1 cellular context compared by ENCODE assay signal in the genomic region with DNA sequence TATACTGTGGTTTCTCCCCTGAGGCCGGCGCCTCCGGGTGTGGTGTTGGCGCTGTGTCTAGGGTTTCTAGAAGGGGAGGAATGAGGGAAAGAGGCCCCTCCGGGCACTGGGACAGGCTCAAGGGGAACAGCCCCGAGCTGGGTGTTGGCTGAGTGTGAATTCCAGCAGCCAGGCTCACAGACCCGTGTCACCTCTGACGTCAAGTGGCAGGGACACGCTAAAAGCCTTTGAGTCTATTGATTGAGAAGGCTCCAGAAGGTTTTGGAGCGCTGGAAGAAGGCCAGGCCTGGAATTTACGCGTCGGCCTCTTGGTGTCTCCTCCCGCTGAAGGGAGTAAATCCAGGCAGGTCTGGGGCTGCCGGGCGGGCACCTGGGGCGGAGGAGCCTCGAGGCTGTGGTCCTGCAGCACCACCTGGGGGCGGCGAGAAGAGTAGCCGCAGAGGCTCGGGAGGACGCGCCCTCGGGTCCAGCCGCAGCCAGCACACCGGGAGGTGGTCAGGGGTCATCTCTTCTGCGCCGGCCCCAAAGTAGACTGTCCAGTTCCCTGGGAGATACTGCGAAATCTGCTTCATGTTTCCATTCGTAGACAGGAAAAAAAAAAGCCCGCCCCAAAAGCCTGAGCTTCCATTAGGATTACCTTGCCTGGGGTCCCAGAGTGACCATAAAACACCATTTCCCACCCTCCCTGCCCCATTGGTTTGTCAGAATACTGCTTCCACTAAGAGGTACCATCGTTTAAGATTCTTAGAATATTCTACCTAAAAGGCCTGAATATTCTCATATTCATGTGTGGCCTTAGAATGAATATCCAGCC.
A peak's percentile ranks its signal among the peaks of the same experiment; 100 is the strongest.
TF ChIP-seq lines count a peak whose summit lies in the region.

No MANE protein-coding gene starts in this region.

TF ChIP-seq in HepG2, 621 proteins besides CTCF, POLR2A, EP300 and RAD21 (continued from another document and continues in another):
- no peak for TF ChIP-seq ZBTB10 (CRISPR knock-in tag; IDR thresholded peaks at IDR 0.05; ENCODE audit: borderline replicate concordance)
- TF ChIP-seq, protein P1, sequence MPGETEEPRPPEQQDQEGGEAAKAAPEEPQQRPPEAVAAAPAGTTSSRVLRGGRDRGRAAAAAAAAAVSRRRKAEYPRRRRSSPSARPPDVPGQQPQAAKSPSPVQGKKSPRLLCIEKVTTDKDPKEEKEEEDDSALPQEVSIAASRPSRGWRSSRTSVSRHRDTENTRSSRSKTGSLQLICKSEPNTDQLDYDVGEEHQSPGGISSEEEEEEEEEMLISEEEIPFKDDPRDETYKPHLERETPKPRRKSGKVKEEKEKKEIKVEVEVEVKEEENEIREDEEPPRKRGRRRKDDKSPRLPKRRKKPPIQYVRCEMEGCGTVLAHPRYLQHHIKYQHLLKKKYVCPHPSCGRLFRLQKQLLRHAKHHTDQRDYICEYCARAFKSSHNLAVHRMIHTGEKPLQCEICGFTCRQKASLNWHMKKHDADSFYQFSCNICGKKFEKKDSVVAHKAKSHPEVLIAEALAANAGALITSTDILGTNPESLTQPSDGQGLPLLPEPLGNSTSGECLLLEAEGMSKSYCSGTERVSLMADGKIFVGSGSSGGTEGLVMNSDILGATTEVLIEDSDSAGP (CRISPR knock-in tag; IDR thresholded peaks at IDR 0.05; ENCODE audit: borderline replicate concordance) = peak; percentile 20; the same call in 1 of the 2 replicates
- TF ChIP-seq ZNF547 (CRISPR knock-in tag; IDR thresholded peaks at IDR 0.05) = peak; percentile 63; the same call in 1 of the 2 replicates
- TF ChIP-seq BORCS8-MEF2B (CRISPR knock-in tag; IDR thresholded peaks at IDR 0.05) = peak; percentile 73; the same call in 1 of the 2 replicates
- TF ChIP-seq SRSF9 (IDR thresholded peaks at IDR 0.05; ENCODE audit: borderline replicate concordance, insufficient read depth, low read depth, low read length, poor library complexity, severe bottlenecking) = no peak
- peak; percentile 35; the same call in 1 of the 2 replicates for TF ChIP-seq YEATS2 (CRISPR knock-in tag; IDR thresholded peaks at IDR 0.05; ENCODE audit: borderline replicate concordance)
- TF ChIP-seq ZBTB38 (CRISPR knock-in tag; IDR thresholded peaks at IDR 0.05) = 0 out of 2 replicates have a peak, but pooled peaks have one; percentile 19
- TF ChIP-seq ZBTB40 (IDR thresholded peaks at IDR 0.05) = no peak
- 0 out of 2 replicates have a peak, but pooled peaks have one; percentile 38 for TF ChIP-seq ZBTB40 (CRISPR knock-in tag; IDR thresholded peaks at IDR 0.05)
- peak; percentile 37; the same call in 1 of the 2 replicates for TF ChIP-seq KMT2A (CRISPR knock-in tag; IDR thresholded peaks at IDR 0.05)
- TF ChIP-seq, protein P2, sequence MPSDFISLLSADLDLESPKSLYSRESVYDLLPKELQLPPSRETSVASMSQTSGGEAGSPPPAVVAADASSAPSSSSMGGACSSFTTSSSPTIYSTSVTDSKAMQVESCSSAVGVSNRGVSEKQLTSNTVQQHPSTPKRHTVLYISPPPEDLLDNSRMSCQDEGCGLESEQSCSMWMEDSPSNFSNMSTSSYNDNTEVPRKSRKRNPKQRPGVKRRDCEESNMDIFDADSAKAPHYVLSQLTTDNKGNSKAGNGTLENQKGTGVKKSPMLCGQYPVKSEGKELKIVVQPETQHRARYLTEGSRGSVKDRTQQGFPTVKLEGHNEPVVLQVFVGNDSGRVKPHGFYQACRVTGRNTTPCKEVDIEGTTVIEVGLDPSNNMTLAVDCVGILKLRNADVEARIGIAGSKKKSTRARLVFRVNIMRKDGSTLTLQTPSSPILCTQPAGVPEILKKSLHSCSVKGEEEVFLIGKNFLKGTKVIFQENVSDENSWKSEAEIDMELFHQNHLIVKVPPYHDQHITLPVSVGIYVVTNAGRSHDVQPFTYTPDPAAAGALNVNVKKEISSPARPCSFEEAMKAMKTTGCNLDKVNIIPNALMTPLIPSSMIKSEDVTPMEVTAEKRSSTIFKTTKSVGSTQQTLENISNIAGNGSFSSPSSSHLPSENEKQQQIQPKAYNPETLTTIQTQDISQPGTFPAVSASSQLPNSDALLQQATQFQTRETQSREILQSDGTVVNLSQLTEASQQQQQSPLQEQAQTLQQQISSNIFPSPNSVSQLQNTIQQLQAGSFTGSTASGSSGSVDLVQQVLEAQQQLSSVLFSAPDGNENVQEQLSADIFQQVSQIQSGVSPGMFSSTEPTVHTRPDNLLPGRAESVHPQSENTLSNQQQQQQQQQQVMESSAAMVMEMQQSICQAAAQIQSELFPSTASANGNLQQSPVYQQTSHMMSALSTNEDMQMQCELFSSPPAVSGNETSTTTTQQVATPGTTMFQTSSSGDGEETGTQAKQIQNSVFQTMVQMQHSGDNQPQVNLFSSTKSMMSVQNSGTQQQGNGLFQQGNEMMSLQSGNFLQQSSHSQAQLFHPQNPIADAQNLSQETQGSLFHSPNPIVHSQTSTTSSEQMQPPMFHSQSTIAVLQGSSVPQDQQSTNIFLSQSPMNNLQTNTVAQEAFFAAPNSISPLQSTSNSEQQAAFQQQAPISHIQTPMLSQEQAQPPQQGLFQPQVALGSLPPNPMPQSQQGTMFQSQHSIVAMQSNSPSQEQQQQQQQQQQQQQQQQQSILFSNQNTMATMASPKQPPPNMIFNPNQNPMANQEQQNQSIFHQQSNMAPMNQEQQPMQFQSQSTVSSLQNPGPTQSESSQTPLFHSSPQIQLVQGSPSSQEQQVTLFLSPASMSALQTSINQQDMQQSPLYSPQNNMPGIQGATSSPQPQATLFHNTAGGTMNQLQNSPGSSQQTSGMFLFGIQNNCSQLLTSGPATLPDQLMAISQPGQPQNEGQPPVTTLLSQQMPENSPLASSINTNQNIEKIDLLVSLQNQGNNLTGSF (CRISPR knock-in tag; IDR thresholded peaks at IDR 0.05) = no peak
- 0 out of 2 replicates have a peak, but pooled peaks have one; percentile 38 for TF ChIP-seq SALL2 (CRISPR knock-in tag; IDR thresholded peaks at IDR 0.05)
- peak; percentile 57 for TF ChIP-seq MED1 (CRISPR knock-in tag; IDR thresholded peaks at IDR 0.05)
- TF ChIP-seq AGO1 (IDR thresholded peaks at IDR 0.05; ENCODE audit: low read depth, low read length, poor library complexity, severe bottlenecking) = no peak
- TF ChIP-seq RBM39 (IDR thresholded peaks at IDR 0.05; ENCODE audit: low read depth, low read length, poor library complexity, severe bottlenecking) = no peak
- TF ChIP-seq, protein P3, sequence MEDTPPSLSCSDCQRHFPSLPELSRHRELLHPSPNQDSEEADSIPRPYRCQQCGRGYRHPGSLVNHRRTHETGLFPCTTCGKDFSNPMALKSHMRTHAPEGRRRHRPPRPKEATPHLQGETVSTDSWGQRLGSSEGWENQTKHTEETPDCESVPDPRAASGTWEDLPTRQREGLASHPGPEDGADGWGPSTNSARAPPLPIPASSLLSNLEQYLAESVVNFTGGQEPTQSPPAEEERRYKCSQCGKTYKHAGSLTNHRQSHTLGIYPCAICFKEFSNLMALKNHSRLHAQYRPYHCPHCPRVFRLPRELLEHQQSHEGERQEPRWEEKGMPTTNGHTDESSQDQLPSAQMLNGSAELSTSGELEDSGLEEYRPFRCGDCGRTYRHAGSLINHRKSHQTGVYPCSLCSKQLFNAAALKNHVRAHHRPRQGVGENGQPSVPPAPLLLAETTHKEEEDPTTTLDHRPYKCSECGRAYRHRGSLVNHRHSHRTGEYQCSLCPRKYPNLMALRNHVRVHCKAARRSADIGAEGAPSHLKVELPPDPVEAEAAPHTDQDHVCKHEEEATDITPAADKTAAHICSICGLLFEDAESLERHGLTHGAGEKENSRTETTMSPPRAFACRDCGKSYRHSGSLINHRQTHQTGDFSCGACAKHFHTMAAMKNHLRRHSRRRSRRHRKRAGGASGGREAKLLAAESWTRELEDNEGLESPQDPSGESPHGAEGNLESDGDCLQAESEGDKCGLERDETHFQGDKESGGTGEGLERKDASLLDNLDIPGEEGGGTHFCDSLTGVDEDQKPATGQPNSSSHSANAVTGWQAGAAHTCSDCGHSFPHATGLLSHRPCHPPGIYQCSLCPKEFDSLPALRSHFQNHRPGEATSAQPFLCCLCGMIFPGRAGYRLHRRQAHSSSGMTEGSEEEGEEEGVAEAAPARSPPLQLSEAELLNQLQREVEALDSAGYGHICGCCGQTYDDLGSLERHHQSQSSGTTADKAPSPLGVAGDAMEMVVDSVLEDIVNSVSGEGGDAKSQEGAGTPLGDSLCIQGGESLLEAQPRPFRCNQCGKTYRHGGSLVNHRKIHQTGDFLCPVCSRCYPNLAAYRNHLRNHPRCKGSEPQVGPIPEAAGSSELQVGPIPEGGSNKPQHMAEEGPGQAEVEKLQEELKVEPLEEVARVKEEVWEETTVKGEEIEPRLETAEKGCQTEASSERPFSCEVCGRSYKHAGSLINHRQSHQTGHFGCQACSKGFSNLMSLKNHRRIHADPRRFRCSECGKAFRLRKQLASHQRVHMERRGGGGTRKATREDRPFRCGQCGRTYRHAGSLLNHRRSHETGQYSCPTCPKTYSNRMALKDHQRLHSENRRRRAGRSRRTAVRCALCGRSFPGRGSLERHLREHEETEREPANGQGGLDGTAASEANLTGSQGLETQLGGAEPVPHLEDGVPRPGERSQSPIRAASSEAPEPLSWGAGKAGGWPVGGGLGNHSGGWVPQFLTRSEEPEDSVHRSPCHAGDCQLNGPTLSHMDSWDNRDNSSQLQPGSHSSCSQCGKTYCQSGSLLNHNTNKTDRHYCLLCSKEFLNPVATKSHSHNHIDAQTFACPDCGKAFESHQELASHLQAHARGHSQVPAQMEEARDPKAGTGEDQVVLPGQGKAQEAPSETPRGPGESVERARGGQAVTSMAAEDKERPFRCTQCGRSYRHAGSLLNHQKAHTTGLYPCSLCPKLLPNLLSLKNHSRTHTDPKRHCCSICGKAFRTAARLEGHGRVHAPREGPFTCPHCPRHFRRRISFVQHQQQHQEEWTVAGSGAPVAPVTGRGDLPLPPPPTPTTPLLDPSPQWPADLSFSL (CRISPR knock-in tag; IDR thresholded peaks at IDR 0.05) = peak; percentile 94
- TF ChIP-seq, protein P4, sequence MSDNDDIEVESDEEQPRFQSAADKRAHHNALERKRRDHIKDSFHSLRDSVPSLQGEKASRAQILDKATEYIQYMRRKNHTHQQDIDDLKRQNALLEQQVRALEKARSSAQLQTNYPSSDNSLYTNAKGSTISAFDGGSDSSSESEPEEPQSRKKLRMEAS (IDR thresholded peaks at IDR 0.05) = peak; percentile 75
